ENCODE assay signal across 16 cellular contexts in the genomic region with DNA sequence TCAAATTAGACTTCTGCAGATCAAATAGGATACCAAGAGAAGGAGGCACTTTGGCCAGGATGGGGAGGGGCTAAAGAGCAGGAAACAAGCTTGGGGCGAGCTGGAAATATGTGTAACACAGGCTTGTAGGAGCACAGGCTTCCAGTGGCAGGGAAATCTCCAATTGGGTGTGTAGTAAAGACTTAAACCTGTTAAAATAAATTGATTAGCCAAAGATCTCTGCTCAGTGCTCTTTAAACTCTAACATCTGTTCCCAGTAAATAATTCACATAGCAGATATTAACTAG.
DNase-seq lines count a peak whose midpoint lies in the region; ATAC-seq, FAIRE-seq and TF ChIP-seq lines count a peak whose summit lies in the region.
"Had no signal": no experiment of that assay in that cellular context is flagged by ENCODE, and none has a peak within 500 bp of the region (broad histone marks: within the 10 kb centered on the region; RNA-seq: fewer than 3 reads in every experiment).

No MANE protein-coding gene starts in this region.

- H3K9me3 ChIP-seq in right lobe of liver (no peaks in the 10 kb centered on the region), HepG2 (ENCODE audit: low read length) (no peaks in the 10 kb centered on the region), left lung (no peaks in the 10 kb centered on the region), vagina (no peaks in the 10 kb centered on the region), right atrium auricular region (no peaks in the 10 kb centered on the region)
- H3K9me3 ChIP-seq: BE2C, SJCRH30 had no signal

- in situ Hi-C loops in HepG2 (cut with HindIII; ENCODE audit: extremely low pct_ligation_motif_present, low pct_unique_long_range_greater_than_20kb): no loop called here

- no peak for TF ChIP-seq CTCF in right lobe of liver (IDR thresholded peaks at IDR 0.05)
- no peak for TF ChIP-seq CTCF in HepG2 (CRISPR knock-in tag; IDR thresholded peaks at IDR 0.05)
- TF ChIP-seq CTCF in left lung (IDR thresholded peaks at IDR 0.05): no peak
- TF ChIP-seq CTCF in vagina (IDR thresholded peaks at IDR 0.05): no peak
- no peak for TF ChIP-seq CTCF in right atrium auricular region (IDR thresholded peaks at IDR 0.05)

- H3K36me3 ChIP-seq in right lobe of liver (no peaks in the 10 kb centered on the region), HepG2 (replicated peaks in 1 of 2; ENCODE audit: control insufficient read depth in 1 of 2, insufficient read depth in 2 of 2, low read length in 2 of 2) (no peaks in the 10 kb centered on the region), left lung (no peaks in the 10 kb centered on the region), vagina (no peaks in the 10 kb centered on the region), right atrium auricular region (no peaks in the 10 kb centered on the region)
- H3K36me3 ChIP-seq: BE2C, SJCRH30 had no signal

- no peak for TF ChIP-seq POLR2A in right lobe of liver (IDR thresholded peaks at IDR 0.05)
- no peak for TF ChIP-seq POLR2A in HepG2 (IDR thresholded peaks at IDR 0.05; ENCODE audit: insufficient read depth in 1 of 2, low read depth in 2 of 2, low read length in 2 of 2)
- TF ChIP-seq POLR2A in vagina (IDR thresholded peaks at IDR 0.05): no peak

- intact Hi-C loops in right lobe of liver (cut with DNase I): no loop called here
- intact Hi-C loops in HepG2 (cut with micrococcal nuclease; ENCODE audit: unreplicated experiment): no loop called here
- intact Hi-C loops in left lung (cut with DNase I): no loop called here
- intact Hi-C loops in vagina (cut with DNase I): no loop called here

- no peak overlapping the region for H2AFZ ChIP-seq in HepG2 (ENCODE audit: low read length)

- DNase-seq in right lobe of liver (no peak), HepG2 (ENCODE audit: low spot score) (no peak), NCI-H82 treated with DMSO at 0.1 percent for 48 hours (lab: John Stamatoyannopoulos, UW; ENCODE audit: unreplicated experiment) (peak; percentile 89), left lung (no peak), vagina (ENCODE audit: extremely low spot score in 2 of 2) (no peak), right atrium auricular region (ENCODE audit: low spot score) (no peak)
- no peak for DNase-seq in stimulated activated CD4-positive, alpha-beta T cell treated with anti-CD3 and anti-CD28 coated beads, Interleukin-4, amount 100 ng/mL, for 4 hours
- DNase-seq: BE2C, DMS153, H9, NCI-H1930, OCI-M1, SJCRH30 had no signal

- H3K9ac ChIP-seq in HepG2 (ENCODE audit: insufficient read depth, low read depth, low read length): no peak overlapping the region

- H3K4me1 ChIP-seq in right lobe of liver (peaks cover 0 to 8% (median under 1%) of the 10 kb centered on the region in 4 donors), HepG2 (ENCODE audit: insufficient read depth, low read length) (peaks cover 2% of the 10 kb centered on the region), left lung (no peaks in the 10 kb centered on the region), vagina (peaks cover 47% of the 10 kb centered on the region), right atrium auricular region (peaks cover 0 to 3% of the 10 kb centered on the region in 2 donors)
- H3K4me1 ChIP-seq: BE2C, SJCRH30 had no signal

- CTCF ChIA-PET in HepG2 (lab: Yijun Ruan, JAX; ENCODE audit: low intra/inter-chr PET ratio, low total read pairs): no interaction called here

- POLR2A ChIA-PET in HepG2 (lab: Yijun Ruan, JAX): no interaction called here

- no TSS peak for BruUV-seq in HepG2 (replicated peaks; lab: Mats Ljungman, UMichigan)

- no peaks in the 10 kb centered on the region for H4K20me1 ChIP-seq in HepG2 (ENCODE audit: insufficient read depth, low read length)

- no peak for TF ChIP-seq RAD21 in HepG2 (CRISPR knock-in tag; IDR thresholded peaks at IDR 0.05)

- 50% methylated on average over 1 of the region's 1 CpG for WGBS in right lobe of liver (ENCODE audit: insufficient coverage, low coverage, low lambda C conversion rate, missing lambda C conversion rate)
- WGBS in HepG2 (ENCODE audit: low lambda C conversion rate): 0% methylated on average over 1 of the region's 1 CpG

- H3K4me3 ChIP-seq in right lobe of liver (no peak overlapping the region), HepG2 (replicated peaks in 1 of 3; ENCODE audit: insufficient read depth in 1 of 3, low read depth in 2 of 3, low read length in 3 of 3) (no peak overlapping the region), left lung (no peak overlapping the region), vagina (no peak overlapping the region), right atrium auricular region (no peak overlapping the region)
- H3K4me3 ChIP-seq: SJCRH30 had no signal

- H3K27ac ChIP-seq in right lobe of liver (no peak overlapping the region), HepG2 (ENCODE audit: extremely low read length, insufficient read depth, low read length) (no peak overlapping the region), left lung (no peak overlapping the region), vagina (peak overlapping the region; percentile 58), right atrium auricular region (no peak overlapping the region)
- H3K27ac ChIP-seq: RWPE1, SJCRH30 had no signal

- no peaks in the 10 kb centered on the region for H3K79me2 ChIP-seq in HepG2 (ENCODE audit: insufficient read depth, low read length)

- H3K4me2 ChIP-seq in HepG2 (ENCODE audit: low read depth, low read length): no peak overlapping the region

- no peak for FAIRE-seq in HepG2 (lab: Jason Lieb, UNC)
- FAIRE-seq: GM18507 had no signal

- H3K27me3 ChIP-seq in right lobe of liver (no peaks in the 10 kb centered on the region), HepG2 (ENCODE audit: control insufficient read depth in 1 of 2, insufficient read depth in 2 of 2, low read length in 2 of 2) (peaks cover 3 to 61% of the 10 kb centered on the region in 2 experiments; a peak in 4 of 5 replicates), left lung (peaks cover 0 to 11% of the 10 kb centered on the region in 2 donors), vagina (no peaks in the 10 kb centered on the region), right atrium auricular region (no peaks in the 10 kb centered on the region)
- H3K27me3 ChIP-seq: BE2C had no signal

- TF ChIP-seq EP300 in HepG2 (IDR thresholded peaks at IDR 0.05; ENCODE audit: low read depth in 2 of 2, low read length in 2 of 2): no peak
- no peak for TF ChIP-seq EP300 in HepG2 (CRISPR knock-in tag; IDR thresholded peaks at IDR 0.05; ENCODE audit: borderline replicate concordance)

- ATAC-seq in right lobe of liver (peak in 3 of 4 donors; percentile 23 to 29 (median 24)), HepG2 (no peak), left lung (peak; percentile 80), GM18867 (IDR thresholded peaks at IDR 0.05; ENCODE audit: unreplicated experiment) (no peak)

TF ChIP-seq in HepG2, 621 proteins besides CTCF, POLR2A, EP300 and RAD21 (continues in another document):
- TF ChIP-seq, protein P1, sequence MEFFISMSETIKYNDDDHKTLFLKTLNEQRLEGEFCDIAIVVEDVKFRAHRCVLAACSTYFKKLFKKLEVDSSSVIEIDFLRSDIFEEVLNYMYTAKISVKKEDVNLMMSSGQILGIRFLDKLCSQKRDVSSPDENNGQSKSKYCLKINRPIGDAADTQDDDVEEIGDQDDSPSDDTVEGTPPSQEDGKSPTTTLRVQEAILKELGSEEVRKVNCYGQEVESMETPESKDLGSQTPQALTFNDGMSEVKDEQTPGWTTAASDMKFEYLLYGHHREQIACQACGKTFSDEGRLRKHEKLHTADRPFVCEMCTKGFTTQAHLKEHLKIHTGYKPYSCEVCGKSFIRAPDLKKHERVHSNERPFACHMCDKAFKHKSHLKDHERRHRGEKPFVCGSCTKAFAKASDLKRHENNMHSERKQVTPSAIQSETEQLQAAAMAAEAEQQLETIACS (CRISPR knock-in tag; IDR thresholded peaks at IDR 0.05): no peak
- no peak for TF ChIP-seq ZNF430 (CRISPR knock-in tag; IDR thresholded peaks at IDR 0.05)
- no peak for TF ChIP-seq ZNF317 (CRISPR knock-in tag; IDR thresholded peaks at IDR 0.05)
- TF ChIP-seq REPIN1 (CRISPR knock-in tag; IDR thresholded peaks at IDR 0.05; ENCODE audit: borderline replicate concordance, low read depth): no peak
- no peak for TF ChIP-seq ZNF143 (CRISPR knock-in tag; IDR thresholded peaks at IDR 0.05)
- TF ChIP-seq TAF15 (IDR thresholded peaks at IDR 0.05; ENCODE audit: low read depth, low read length, poor library complexity, severe bottlenecking): no peak
- TF ChIP-seq SNAI1 (CRISPR knock-in tag; IDR thresholded peaks at IDR 0.05; ENCODE audit: borderline replicate concordance): no peak
- no peak for TF ChIP-seq ZNF432 (CRISPR knock-in tag; IDR thresholded peaks at IDR 0.05; ENCODE audit: borderline replicate concordance)
- no peak for TF ChIP-seq HIVEP1 (CRISPR knock-in tag; IDR thresholded peaks at IDR 0.05)
- TF ChIP-seq SIX4 (CRISPR knock-in tag; IDR thresholded peaks at IDR 0.05): no peak
- TF ChIP-seq, protein P2, sequence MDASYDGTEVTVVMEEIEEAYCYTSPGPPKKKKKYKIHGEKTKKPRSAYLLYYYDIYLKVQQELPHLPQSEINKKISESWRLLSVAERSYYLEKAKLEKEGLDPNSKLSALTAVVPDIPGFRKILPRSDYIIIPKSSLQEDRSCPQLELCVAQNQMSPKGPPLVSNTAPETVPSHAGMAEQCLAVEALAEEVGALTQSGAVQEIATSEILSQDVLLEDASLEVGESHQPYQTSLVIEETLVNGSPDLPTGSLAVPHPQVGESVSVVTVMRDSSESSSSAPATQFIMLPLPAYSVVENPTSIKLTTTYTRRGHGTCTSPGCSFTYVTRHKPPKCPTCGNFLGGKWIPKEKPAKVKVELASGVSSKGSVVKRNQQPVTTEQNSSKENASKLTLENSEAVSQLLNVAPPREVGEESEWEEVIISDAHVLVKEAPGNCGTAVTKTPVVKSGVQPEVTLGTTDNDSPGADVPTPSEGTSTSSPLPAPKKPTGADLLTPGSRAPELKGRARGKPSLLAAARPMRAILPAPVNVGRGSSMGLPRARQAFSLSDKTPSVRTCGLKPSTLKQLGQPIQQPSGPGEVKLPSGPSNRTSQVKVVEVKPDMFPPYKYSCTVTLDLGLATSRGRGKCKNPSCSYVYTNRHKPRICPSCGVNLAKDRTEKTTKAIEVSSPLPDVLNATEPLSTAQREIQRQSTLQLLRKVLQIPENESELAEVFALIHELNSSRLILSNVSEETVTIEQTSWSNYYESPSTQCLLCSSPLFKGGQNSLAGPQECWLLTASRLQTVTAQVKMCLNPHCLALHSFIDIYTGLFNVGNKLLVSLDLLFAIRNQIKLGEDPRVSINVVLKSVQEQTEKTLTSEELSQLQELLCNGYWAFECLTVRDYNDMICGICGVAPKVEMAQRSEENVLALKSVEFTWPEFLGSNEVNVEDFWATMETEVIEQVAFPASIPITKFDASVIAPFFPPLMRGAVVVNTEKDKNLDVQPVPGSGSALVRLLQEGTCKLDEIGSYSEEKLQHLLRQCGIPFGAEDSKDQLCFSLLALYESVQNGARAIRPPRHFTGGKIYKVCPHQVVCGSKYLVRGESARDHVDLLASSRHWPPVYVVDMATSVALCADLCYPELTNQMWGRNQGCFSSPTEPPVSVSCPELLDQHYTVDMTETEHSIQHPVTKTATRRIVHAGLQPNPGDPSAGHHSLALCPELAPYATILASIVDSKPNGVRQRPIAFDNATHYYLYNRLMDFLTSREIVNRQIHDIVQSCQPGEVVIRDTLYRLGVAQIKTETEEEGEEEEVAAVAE (CRISPR knock-in tag; IDR thresholded peaks at IDR 0.05; ENCODE audit: borderline replicate concordance): no peak
- no peak for TF ChIP-seq SMAD9 (CRISPR knock-in tag; IDR thresholded peaks at IDR 0.05)

Comparison
In these comparisons a context has a peak if more than half of its experiments do, and no peak if none do; other contexts are left out.
1. ATAC-seq: peak in right lobe of liver (3 of 4) and left lung (single experiment); none in HepG2 (single experiment) and GM18867 (single experiment).